ENCODE assay signal across 22 cellular contexts in the genomic region with DNA sequence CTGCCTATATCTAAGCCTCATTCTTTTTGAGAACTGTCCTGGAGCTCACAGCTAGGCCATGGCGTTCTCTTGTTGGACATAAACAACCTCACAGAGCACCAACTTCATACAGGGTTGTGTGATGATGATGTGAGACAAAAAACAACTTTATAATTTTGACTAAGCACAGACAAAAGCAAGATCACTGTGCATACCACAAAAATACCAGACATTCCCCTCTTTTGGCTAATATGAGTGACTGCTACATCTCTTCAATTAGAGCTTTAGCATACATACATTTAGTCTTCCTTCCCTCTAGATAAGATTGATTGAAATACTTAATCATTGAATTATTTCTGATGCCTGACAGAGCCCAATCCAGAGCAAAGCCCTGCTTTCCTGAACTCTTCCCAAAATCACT. TPM values are rescaled to one million over a fixed set of nuclear protein-coding genes. Genes with fewer than 3 reads are reported as not detected.
DNase-seq lines count a peak whose midpoint lies in the region; ATAC-seq and TF ChIP-seq lines count a peak whose summit lies in the region.
"Had no signal": no experiment of that assay in that cellular context is flagged by ENCODE, and none has a peak within 500 bp of the region (broad histone marks: within the 10 kb centered on the region; RNA-seq: fewer than 3 reads in every experiment).

No MANE protein-coding gene starts in this region.

- H2AFZ ChIP-seq in neural progenitor cell (replicated peaks), result no peak overlapping the region
- H2AFZ ChIP-seq: GM23338 had no signal

- H3K27ac Mint-ChIP-seq in neural progenitor cell, result peak overlapping the region; percentile 50
- H3K27ac Mint-ChIP-seq: GM23338 had no signal

- peaks cover 28% of the 10 kb centered on the region for H3K4me1 Mint-ChIP-seq in neural progenitor cell

- H4K20me1 ChIP-seq in neural progenitor cell (ENCODE audit: low read depth), result peaks cover 27% of the 10 kb centered on the region

- H3K27me3 ChIP-seq in SJSA1 (replicated peaks) (no peaks in the 10 kb centered on the region), neural progenitor cell (peaks cover 23% of the 10 kb centered on the region)

- H3K4me1 ChIP-seq in SJSA1 (replicated peaks), result peaks cover 11% of the 10 kb centered on the region
- H3K4me1 ChIP-seq in neural progenitor cell, result peaks cover 47% of the 10 kb centered on the region
- H3K4me1 ChIP-seq: Caco-2 had no signal

- H3K9ac ChIP-seq in neural progenitor cell, result no peak overlapping the region

- H3K36me3 Mint-ChIP-seq in neural progenitor cell, result no peaks in the 10 kb centered on the region

- no peak for ATAC-seq in esophagus mucosa
- no peak for ATAC-seq in HG02840 (IDR thresholded peaks at IDR 0.05; ENCODE audit: low FRiP score, unreplicated experiment)
- ATAC-seq: GM23338, K562 had no signal

- DNase-seq in AG20443 (ENCODE audit: low spot score) (peak; percentile 14), SJSA1 (ENCODE audit: low read depth in 1 of 2, low spot score in 2 of 2) (peak in 1 of 2 experiments; percentile 25), choroid plexus epithelial cell (ENCODE audit: low read depth) (peak; percentile 43), neural progenitor cell (ENCODE audit: low spot score) (peak; percentile 18), NCI-H2196 (lab: John Stamatoyannopoulos, UW; ENCODE audit: unreplicated experiment) (no peak), NCI-H146 (lab: John Stamatoyannopoulos, UW) (no peak)
- DNase-seq: AML-193; Caco-2; DMS53; GDM1; NCI-H1436; NCI-H2081; NCI-H2227 treated with DMSO at 0.1 percent for 48 hours; NCI-H526; NK-92 treated with Interleukin-12 subunit alpha and Interleukin-12 subunit beta, amount 100 ng/mL, for 24 hours; OCI-M1; RPMI8226 had no signal

- no peak overlapping the region for H3K4me3 ChIP-seq in SJSA1
- no peak overlapping the region for H3K4me3 ChIP-seq in choroid plexus epithelial cell (ENCODE audit: low read depth, low read length)
- no peak overlapping the region for H3K4me3 ChIP-seq in neural progenitor cell
- H3K4me3 ChIP-seq: GM23338, K562 had no signal

- no peak overlapping the region for H3K4me3 Mint-ChIP-seq in neural progenitor cell
- H3K4me3 Mint-ChIP-seq: GM23338 had no signal

- H3K9me3 ChIP-seq in SJSA1 (replicated peaks) (no peaks in the 10 kb centered on the region), neural progenitor cell (ENCODE audit: low read depth) (no peaks in the 10 kb centered on the region)
- H3K9me3 ChIP-seq: Caco-2 had no signal

- H3F3A ChIP-seq in neural progenitor cell (ENCODE audit: low read depth), result peaks cover 38% of the 10 kb centered on the region

- H3K27ac ChIP-seq in SJSA1 (peak overlapping the region; percentile 22; the same call in 1 of the 2 replicates), neural progenitor cell (no peak overlapping the region)
- H3K27ac ChIP-seq: HL-60 had no signal

- TF ChIP-seq CTCF in choroid plexus epithelial cell (conservative IDR thresholded peaks at IDR 0.05; ENCODE audit: low read depth, low read length) (no peak), neural progenitor cell (IDR thresholded peaks at IDR 0.05) (no peak)

- no peaks in the 10 kb centered on the region for H3K9me3 Mint-ChIP-seq in neural progenitor cell
- H3K9me3 Mint-ChIP-seq: GM23338 had no signal

- H3K27me3 Mint-ChIP-seq in neural progenitor cell (ENCODE audit: insufficient read depth, low read depth), result peaks cover 21% of the 10 kb centered on the region

- H3K79me2 ChIP-seq in neural progenitor cell (ENCODE audit: low read depth), result no peaks in the 10 kb centered on the region

- H3K36me3 ChIP-seq in SJSA1 (no peaks in the 10 kb centered on the region), neural progenitor cell (no peaks in the 10 kb centered on the region)

- peak overlapping the region; percentile 34 for H3K4me2 ChIP-seq in neural progenitor cell
- H3K4me2 ChIP-seq: GM23338 had no signal

RNA-seq across cellular contexts. Expression of a gene that starts 8.3 kb away (rescaled TPM):
- total RNA-seq in SJSA1 (2014; rRNA removed; shearing (Covaris generic)), result 2.6 and 3.7 TPM in 2 replicates
- not detected in 2 replicates for total RNA-seq in neural progenitor cell (ENCODE audit: low replicate concordance)
- 0.28 TPM for total RNA-seq in esophagus mucosa
- total RNA-seq: Caco-2, GM23338, K562 had no signal

Comparison
In these comparisons a context has a peak if more than half of its experiments do, and no peak if none do; other contexts are left out.
1. DNase-seq: peak in AG20443 (single experiment), choroid plexus epithelial cell (single experiment) and neural progenitor cell (single experiment); none in NCI-H2196 (single experiment) and NCI-H146 (single experiment).